Comparison of ENCODE assay signal across 1 cellular context in genomic region chr1:15204931-15205330, GRCh38.
TF ChIP-seq lines count a peak whose summit lies in the region.

No MANE protein-coding gene starts in this region.

TF ChIP-seq in H1, 55 proteins besides CTCF, POLR2A, EP300 and RAD21:
- TF ChIP-seq CHD7 (IDR thresholded peaks at IDR 0.05; ENCODE audit: insufficient replicate concordance, low read length) (no peak), HDAC6 (IDR thresholded peaks at IDR 0.05; ENCODE audit: low read depth, low read length) (no peak), SAP30 (IDR thresholded peaks at IDR 0.05; ENCODE audit: insufficient read depth, insufficient replicate concordance, low read length) (no peak), RFX5 (IDR thresholded peaks at IDR 0.05; ENCODE audit: borderline replicate concordance, low read depth, low read length) (no peak), POLR2AphosphoS5 (IDR thresholded peaks at IDR 0.05; ENCODE audit: low read depth, low read length) (no peak), GABPA (IDR thresholded peaks at IDR 0.05; ENCODE audit: borderline replicate concordance, insufficient read depth, low read length) (no peak), CREB1 (IDR thresholded peaks at IDR 0.05) (no peak), KDM1A (IDR thresholded peaks at IDR 0.05; ENCODE audit: borderline replicate concordance, low read length) (no peak), TBP (IDR thresholded peaks at IDR 0.05; ENCODE audit: low read depth, low read length) (no peak), CBX8 (IDR thresholded peaks at IDR 0.05; ENCODE audit: borderline replicate concordance, low read depth, low read length) (no peak), FOSL1 (IDR thresholded peaks at IDR 0.05; ENCODE audit: insufficient read depth, low read depth, low read length) (no peak), TEAD4 (IDR thresholded peaks at IDR 0.05; ENCODE audit: low read depth, low read length) (no peak), TAF1 (IDR thresholded peaks at IDR 0.05; ENCODE audit: low read depth, low read length) (no peak), SP4 (IDR thresholded peaks at IDR 0.05; ENCODE audit: low read length) (no peak), SP2 (IDR thresholded peaks at IDR 0.05; ENCODE audit: low read length) (no peak)
